Comparison of ENCODE assay signal across 16 cellular contexts in genomic region chr15:70244978-70245542, GRCh38.
"Had no signal": no experiment of that assay in that cellular context is flagged by ENCODE, and none has a peak within 500 bp of the region (broad histone marks: within the 10 kb centered on the region; RNA-seq: fewer than 3 reads in every experiment).

No MANE protein-coding gene starts in this region.

- FAIRE-seq: pancreas had no signal

- H3K9me3 Mint-ChIP-seq: activated naive CD4-positive, alpha-beta T cell treated with anti-CD3 and anti-CD28 coated beads, Interleukin-2, amount 50 U/mL, for 72 hours; effector memory CD8-positive, alpha-beta T cell; mesothelial cell of epicardium; neural progenitor cell; stimulated activated effector memory CD8-positive, alpha-beta T cell treated with anti-CD3 and anti-CD28 coated beads, Interleukin-12 subunit alpha, Interleukin-12 subunit beta, amount 100 ng/mL, for 72 hours had no signal

- H3K36me3 Mint-ChIP-seq: activated naive CD4-positive, alpha-beta T cell treated with anti-CD3 and anti-CD28 coated beads, Interleukin-2, amount 50 U/mL, for 72 hours; mesothelial cell of epicardium; neural progenitor cell; stimulated activated effector memory CD8-positive, alpha-beta T cell treated with anti-CD3 and anti-CD28 coated beads, Interleukin-12 subunit alpha, Interleukin-12 subunit beta, amount 100 ng/mL, for 72 hours had no signal

- H2AFZ ChIP-seq: hepatocyte, neural progenitor cell had no signal

- DNase-seq: activated CD4-positive, alpha-beta T cell treated with anti-CD3 and anti-CD28 coated beads for 1 hour; activated CD4-positive, alpha-beta T cell treated with anti-CD3 and anti-CD28 coated beads, Interleukin-2, amount 50 U/mL, for 48 hours; amniotic stem cell; central memory CD4-positive, alpha-beta T cell; effector memory CD8-positive, alpha-beta T cell; erythroblast; SW 1271; T-helper 9 cell had no signal

- H3K4me1 ChIP-seq: body of pancreas, pancreas had no signal

- H3K9ac ChIP-seq: neural progenitor cell had no signal

- H3K4me3 ChIP-seq: body of pancreas, hepatocyte, neural progenitor cell, pancreas, tibial nerve had no signal

- H3K9me3 ChIP-seq: body of pancreas, pancreas, tibial nerve had no signal

- H3K27me3 ChIP-seq: body of pancreas, hepatocyte, neural progenitor cell, pancreas, tibial nerve had no signal

- H3K27ac ChIP-seq: body of pancreas, hepatocyte, neural progenitor cell, pancreas, tibial nerve had no signal

- H3K4me3 Mint-ChIP-seq: effector memory CD8-positive, alpha-beta T cell; mesothelial cell of epicardium; neural progenitor cell; stimulated activated effector memory CD8-positive, alpha-beta T cell treated with anti-CD3 and anti-CD28 coated beads, Interleukin-12 subunit alpha, Interleukin-12 subunit beta, amount 100 ng/mL, for 72 hours had no signal

- H3K4me2 ChIP-seq: hepatocyte, neural progenitor cell had no signal

- H3K27ac Mint-ChIP-seq: activated naive CD4-positive, alpha-beta T cell treated with anti-CD3 and anti-CD28 coated beads, Interleukin-2, amount 50 U/mL, for 72 hours; effector memory CD8-positive, alpha-beta T cell; mesothelial cell of epicardium; stimulated activated effector memory CD8-positive, alpha-beta T cell treated with anti-CD3 and anti-CD28 coated beads, Interleukin-12 subunit alpha, Interleukin-12 subunit beta, amount 100 ng/mL, for 72 hours had no signal

- H3K79me2 ChIP-seq: hepatocyte had no signal

- ATAC-seq: body of pancreas; effector memory CD8-positive, alpha-beta T cell; stimulated activated effector memory CD8-positive, alpha-beta T cell treated with anti-CD3 and anti-CD28 coated beads, Interleukin-12 subunit alpha, Interleukin-12 subunit beta, amount 100 ng/mL, for 72 hours had no signal

- H3K36me3 ChIP-seq: neural progenitor cell, pancreas, tibial nerve had no signal
